1 cellular context compared by ENCODE assay signal in genomic region chr14:36662543-36663403, GRCh38.
TF ChIP-seq lines count a peak whose summit lies in the region.

No MANE protein-coding gene starts in this region.

TF ChIP-seq in GM23338, 12 proteins besides CTCF, POLR2A, EP300 and RAD21 (continued from another document):
- TF ChIP-seq NANOG (IDR thresholded peaks at IDR 0.05; ENCODE audit: borderline replicate concordance) (no peak), POLR2AphosphoS5 (IDR thresholded peaks at IDR 0.05; ENCODE audit: low read depth) (no peak), EZH2phosphoT487 (IDR thresholded peaks at IDR 0.05; ENCODE audit: unreplicated experiment) (peak; percentile 90), STAT1 (IDR thresholded peaks at IDR 0.05; ENCODE audit: unreplicated experiment) (no peak)
